19 cellular contexts compared by ENCODE assay signal in genomic region chr10:16856567-16856966, GRCh38. TPM values are rescaled to one million over a fixed set of nuclear protein-coding genes. Genes with fewer than 3 reads are reported as not detected.
A peak's percentile ranks its signal among the peaks of the same experiment; 100 is the strongest.
DNase-seq lines count a peak whose midpoint lies in the region; ATAC-seq, FAIRE-seq and TF ChIP-seq lines count a peak whose summit lies in the region.
"Had no signal": no experiment of that assay in that cellular context is flagged by ENCODE, and none has a peak within 500 bp of the region (broad histone marks: within the 10 kb centered on the region; RNA-seq: fewer than 3 reads in every experiment).

No MANE protein-coding gene starts in this region.

- no TSS peak for BruUV-seq in Panc1 (replicated peaks; lab: Mats Ljungman, UMichigan)

- H4K91ac ChIP-seq in mesenchymal stem cell (ENCODE audit: low read length): no peak overlapping the region

- CTCF ChIA-PET in Panc1 (lab: Charles Lee) (no interaction called here), RWPE1 (lab: Yijun Ruan, JAX) (no interaction called here)

- peak; percentile 84 for ATAC-seq in Panc1
- ATAC-seq: activated T-helper 17 cell treated with anti-CD3 and anti-CD28 coated beads, Interleukin-2, amount 50 U/mL, for 72 hours; stimulated activated effector memory CD8-positive, alpha-beta T cell treated with anti-CD3 and anti-CD28 coated beads, Interleukin-12 subunit alpha, Interleukin-12 subunit beta, amount 100 ng/mL, for 72 hours had no signal

- H2BK5ac ChIP-seq in mesenchymal stem cell (ENCODE audit: low read depth, low read length, poor library complexity, severe bottlenecking): no peak overlapping the region

- H2BK15ac ChIP-seq in mesenchymal stem cell (ENCODE audit: low read depth, poor library complexity, severe bottlenecking): no peak overlapping the region

- POLR2A ChIA-PET in Panc1 (lab: Charles Lee): interaction anchor here (0.5 kb wide), 1 partner anchor 166 kb away, joined by 7 read pairs; no protein-coding TSS in a partner anchor
- POLR2A ChIA-PET in RWPE1 (lab: Yijun Ruan, JAX; ENCODE audit: low non-redundant PET): no interaction called here

- H3K9me3 ChIP-seq in Panc1 (ENCODE audit: control insufficient read depth, insufficient read depth, low read depth, low read length): no peaks in the 10 kb centered on the region
- H3K9me3 ChIP-seq in mesenchymal stem cell (ENCODE audit: control insufficient read depth, low read length): no peaks in the 10 kb centered on the region
- H3K9me3 ChIP-seq in stomach: no peaks in the 10 kb centered on the region
- H3K9me3 ChIP-seq: Peyer's patch, vagina had no signal

- H4K8ac ChIP-seq in mesenchymal stem cell (ENCODE audit: low read length): no peak overlapping the region

- intact Hi-C loops in Panc1 (cut with micrococcal nuclease; ENCODE audit: unreplicated experiment) (no loop called here), stomach (cut with DNase I; ENCODE audit: low total_unique reads) (no loop called here)

- TF ChIP-seq EP300 in stomach (IDR thresholded peaks at IDR 0.05): no peak

- in situ Hi-C loops in Panc1 (cut with HindIII; ENCODE audit: low pct_unique_long_range_greater_than_20kb, low sequenced_read_pairs): no loop called here

- no peak overlapping the region for H3K18ac ChIP-seq in mesenchymal stem cell (ENCODE audit: low read depth in 1 of 2, low read length in 2 of 2)

- no peak for TF ChIP-seq CTCF in Panc1 (IDR thresholded peaks at IDR 0.05)
- TF ChIP-seq CTCF in choroid plexus epithelial cell (conservative IDR thresholded peaks at IDR 0.05; ENCODE audit: low read depth, low read length): no peak
- no peak for TF ChIP-seq CTCF in RWPE1 (conservative IDR thresholded peaks at IDR 0.05; ENCODE audit: low read depth)
- TF ChIP-seq CTCF in stomach (IDR thresholded peaks at IDR 0.05): no peak

- H3K4me2 ChIP-seq in mesenchymal stem cell (ENCODE audit: low read length, poor library complexity, severe bottlenecking): no peak overlapping the region

- no peak for TF ChIP-seq POLR2A in H54 (IDR thresholded peaks at IDR 0.05; ENCODE audit: low read depth, low read length)
- TF ChIP-seq POLR2A in stomach (IDR thresholded peaks at IDR 0.05): no peak

- H3K27me3 ChIP-seq in Panc1 (ENCODE audit: control insufficient read depth, insufficient read depth, low read length) (no peaks in the 10 kb centered on the region), mesenchymal stem cell (ENCODE audit: control insufficient read depth in 1 of 2, insufficient read depth in 1 of 2, low read length in 2 of 2) (no peaks in the 10 kb centered on the region), stomach (no peaks in the 10 kb centered on the region)
- H3K27me3 ChIP-seq: Peyer's patch, vagina had no signal

- H3K23ac ChIP-seq in mesenchymal stem cell (ENCODE audit: low read length in 2 of 2): no peak overlapping the region

- H3K36me3 ChIP-seq in Panc1 (ENCODE audit: control insufficient read depth, insufficient read depth, low read length) (no peaks in the 10 kb centered on the region), mesenchymal stem cell (ENCODE audit: control insufficient read depth in 1 of 2, insufficient read depth in 2 of 2, low read depth in 1 of 2, low read length in 2 of 2) (no peaks in the 10 kb centered on the region), stomach (no peaks in the 10 kb centered on the region)
- H3K36me3 ChIP-seq: Peyer's patch, vagina had no signal

- H3K27ac ChIP-seq in Panc1 (ENCODE audit: low read length) (peak overlapping the region; percentile 63), mesenchymal stem cell (ENCODE audit: low read length, poor library complexity, severe bottlenecking) (no peak overlapping the region), RWPE1 (no peak overlapping the region), stomach (no peak overlapping the region)
- H3K27ac ChIP-seq: vagina had no signal

- DNase-seq in H54 (ENCODE audit: insufficient read length, low spot score) (no peak), Panc1 (ENCODE audit: low read depth, low spot score) (no peak), choroid plexus epithelial cell (ENCODE audit: low read depth) (peak; percentile 42), mesenchymal stem cell (peak; percentile 63), RWPE1 (ENCODE audit: low spot score) (no peak), UCSD-AML1 (lab: John Stamatoyannopoulos, UW; ENCODE audit: unreplicated experiment) (no peak), SKM-1 treated with dmso at 0.1 percent for 144 hours (lab: John Stamatoyannopoulos, UW; ENCODE audit: unreplicated experiment) (no peak), stomach (no peak)
- DNase-seq: activated CD4-positive, alpha-beta T cell treated with anti-CD3 and anti-CD28 coated beads, Interleukin-2, amount 50 U/mL, for 48 hours; anterior cingulate cortex; C1 segment of cervical spinal cord; naive B cell; NCI-H1092; NCI-H446 treated with DMSO at 0.1 percent for 48 hours; Peyer's patch; stimulated activated CD4-positive, alpha-beta T cell treated with anti-CD3 and anti-CD28 coated beads, Interleukin-4, amount 100 ng/mL, for 1 hour had no signal

- H3K4ac ChIP-seq in mesenchymal stem cell (ENCODE audit: low read depth in 1 of 2, low read length in 2 of 2): no peak overlapping the region

- no peak overlapping the region for H3K9ac ChIP-seq in mesenchymal stem cell (ENCODE audit: low read length)

- no peaks in the 10 kb centered on the region for H3K79me1 ChIP-seq in mesenchymal stem cell (replicated peaks; ENCODE audit: low read length, poor library complexity, severe bottlenecking)

- no peak overlapping the region for H3K14ac ChIP-seq in mesenchymal stem cell (ENCODE audit: low read length in 2 of 2)

- no peak overlapping the region for H2AK5ac ChIP-seq in mesenchymal stem cell (ENCODE audit: low read length, severe bottlenecking)

- H2BK12ac ChIP-seq in mesenchymal stem cell (ENCODE audit: low read length in 2 of 2): no peak overlapping the region

- no peak overlapping the region for H2BK120ac ChIP-seq in mesenchymal stem cell (ENCODE audit: low read depth, low read length)

- H2AFZ ChIP-seq in mesenchymal stem cell (ENCODE audit: low read depth, low read length): no peak overlapping the region

- peak; percentile 89 for FAIRE-seq in H54 (lab: Jason Lieb, UNC)

- 22% methylated on average over 4 of the region's 4 CpGs for WGBS in mesenchymal stem cell
- 41 to 53% (median 49%) methylated on average over 4 of the region's 4 CpGs for WGBS in stomach, 5 donors

- peak overlapping the region in 1 of 2 experiments; percentile 8; a peak in 1 of 4 replicates for H3K4me3 ChIP-seq in Panc1 (ENCODE audit: low read depth in 2 of 2, low read length in 2 of 2)
- no peak overlapping the region for H3K4me3 ChIP-seq in choroid plexus epithelial cell (ENCODE audit: low read depth, low read length)
- H3K4me3 ChIP-seq in mesenchymal stem cell (ENCODE audit: insufficient read depth in 1 of 2, low read depth in 1 of 2, low read length in 2 of 2): no peak overlapping the region
- H3K4me3 ChIP-seq in stomach: no peak overlapping the region
- H3K4me3 ChIP-seq: Peyer's patch, vagina had no signal

- peaks cover 11% of the 10 kb centered on the region; the same call in 1 of the 2 replicates for H3K4me1 ChIP-seq in Panc1 (ENCODE audit: control insufficient read depth, insufficient read depth, low read length)
- peaks cover 2% of the 10 kb centered on the region for H3K4me1 ChIP-seq in mesenchymal stem cell (ENCODE audit: control insufficient read depth, insufficient read depth, low read depth, low read length)
- H3K4me1 ChIP-seq in stomach: no peaks in the 10 kb centered on the region
- H3K4me1 ChIP-seq: Peyer's patch, vagina had no signal

RNA-seq across cellular contexts. Expression of gene RSU1, which starts 39.3 kb away (rescaled TPM):
- 55.6 TPM for total RNA-seq in Panc1 (2021; ENCODE audit: unreplicated experiment)
- 69.7 TPM for polyA plus RNA-seq in Panc1 (2012; ENCODE audit: insufficient read length)
- 143 TPM for polyA plus RNA-seq in mesenchymal stem cell (2013, experiment 1 of 2)
- polyA plus RNA-seq in mesenchymal stem cell (2013, experiment 2 of 2): 145 TPM
- total RNA-seq in stomach: 10 to 100 TPM in 4 of 5 donors, 1 to 10 TPM in 1; 8.7 to 43.8 (median 40.2) TPM
- 10 to 100 TPM; 38.0 to 42.9 (median 42.2) TPM for polyA plus RNA-seq in stomach

Comparison
In these comparisons a context has a peak if more than half of its experiments do, and no peak if none do; other contexts are left out.
1. DNase-seq: peak in choroid plexus epithelial cell (single experiment) and mesenchymal stem cell (single experiment); none in H54 (single experiment), Panc1 (single experiment), RWPE1 (single experiment), UCSD-AML1 (single experiment), SKM-1 treated with dmso at 0.1 percent for 144 hours (single experiment) and stomach (single experiment).